27 cellular contexts compared by ENCODE assay signal in genomic region chr11:68784653-68785052, GRCh38. TPM values are rescaled to one million over a fixed set of nuclear protein-coding genes. Genes with fewer than 3 reads are reported as not detected.
"Had no signal": no experiment of that assay in that cellular context is flagged by ENCODE, and none has a peak within 500 bp of the region (broad histone marks: within the 10 kb centered on the region; RNA-seq: fewer than 3 reads in every experiment).

No MANE protein-coding gene starts in this region.

- H3K36me3 Mint-ChIP-seq: mesothelial cell of epicardium had no signal

- H3K9me3 Mint-ChIP-seq: immature natural killer cell, mesothelial cell of epicardium had no signal

- H3K4me3 Mint-ChIP-seq: immature natural killer cell, mesothelial cell of epicardium had no signal

- H3K27ac Mint-ChIP-seq: immature natural killer cell, mesothelial cell of epicardium had no signal

- ATAC-seq: esophagus mucosa, gastrocnemius medialis, heart right ventricle, left lung, left ventricle myocardium superior, lower lobe of right lung, mucosa of descending colon had no signal

- H3K4me1 ChIP-seq: esophagus squamous epithelium, gastrocnemius medialis, left lung, lower lobe of right lung had no signal

- DNase-seq: dermis blood vessel endothelial cell; dorsolateral prefrontal cortex; effector CD4-positive, alpha-beta T cell; effector memory CD4-positive, alpha-beta T cell; erythroblast; esophagus squamous epithelium; foreskin fibroblast; foreskin melanocyte; gastrocnemius medialis; glutamatergic neuron; head of caudate nucleus; heart right ventricle; hippocampal formation; immature natural killer cell; islet precursor cell; kidney; kidney glomerular epithelial cell; left lung; left ventricle myocardium superior; lower lobe of right lung; mesenchymal stem cell; mucosa of descending colon had no signal

- H3K9me3 ChIP-seq: esophagus squamous epithelium, gastrocnemius medialis, heart right ventricle, left lung, lower lobe of right lung, mucosa of descending colon had no signal

- H3K27ac ChIP-seq: coronary artery, dorsolateral prefrontal cortex, epithelial cell of prostate, esophagus squamous epithelium, gastrocnemius medialis, heart right ventricle, left lung, lower lobe of right lung had no signal

- H3K27me3 ChIP-seq: dorsolateral prefrontal cortex, esophagus squamous epithelium, gastrocnemius medialis, heart right ventricle, left lung had no signal

- H3K4me1 Mint-ChIP-seq: immature natural killer cell, mesothelial cell of epicardium had no signal

- H3K4me3 ChIP-seq: coronary artery, dorsolateral prefrontal cortex, esophagus squamous epithelium, gastrocnemius medialis, heart right ventricle, left lung, lower lobe of right lung, mucosa of descending colon had no signal

RNA-seq across cellular contexts. Expression of gene TESMIN, which starts 33.3 kb away (rescaled TPM):
- total RNA-seq: myocyte had no signal
